23 cellular contexts compared by ENCODE assay signal in the genomic region with DNA sequence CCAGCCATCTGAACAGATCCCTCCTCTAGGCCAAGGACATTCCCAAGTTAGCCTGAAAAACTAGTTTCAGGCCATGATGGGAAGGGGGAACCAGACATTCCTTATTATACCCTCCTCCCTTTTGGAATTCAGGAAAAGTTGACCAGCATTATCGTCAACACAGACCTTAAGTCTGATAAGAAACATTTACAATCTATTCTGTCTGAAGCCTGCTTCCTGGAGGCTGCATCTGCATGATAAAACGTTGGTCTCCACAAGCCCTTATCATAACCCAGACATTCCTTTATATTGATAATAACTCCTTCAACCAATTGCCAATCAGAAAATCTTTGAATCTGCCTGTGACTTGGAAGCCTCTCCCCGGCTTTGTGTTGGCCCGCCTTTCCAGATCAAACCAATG. TPM values are rescaled to one million over a fixed set of nuclear protein-coding genes. Genes with fewer than 3 reads are reported as not detected.
"Had no signal": no experiment of that assay in that cellular context is flagged by ENCODE, and none has a peak within 500 bp of the region (broad histone marks: within the 10 kb centered on the region; RNA-seq: fewer than 3 reads in every experiment).

No MANE protein-coding gene starts in this region.

- H3K27ac Mint-ChIP-seq: mesothelial cell of epicardium, natural killer cell had no signal

- DNase-seq: dorsolateral prefrontal cortex; effector CD8-positive, alpha-beta T cell; heart right ventricle; islet precursor cell; mammary epithelial cell; natural killer cell; sigmoid colon; stimulated activated CD4-positive, alpha-beta T cell treated with anti-CD3 and anti-CD28 coated beads, Interleukin-2, amount 100 ng/mL, for 24 hours; stimulated activated naive CD4-positive, alpha-beta T cell; stomach; substantia nigra; transverse colon had no signal

- H3K9me3 ChIP-seq: sigmoid colon, stomach, thoracic aorta, transverse colon had no signal

- H3K36me3 ChIP-seq: heart right ventricle, right atrium auricular region, sigmoid colon, stomach, thoracic aorta, transverse colon had no signal

- FAIRE-seq: frontal cortex had no signal

- H3K4me3 Mint-ChIP-seq: mesothelial cell of epicardium, natural killer cell, neural crest cell had no signal

- H3K27ac ChIP-seq: coronary artery, dorsolateral prefrontal cortex, heart right ventricle, right atrium auricular region, sigmoid colon, skin epidermis, stomach, thoracic aorta, transverse colon had no signal

- H3K4me3 ChIP-seq: coronary artery, dorsolateral prefrontal cortex, heart right ventricle, right atrium auricular region, sigmoid colon, skin epidermis, stomach, thoracic aorta, transverse colon had no signal

- H3K4me1 Mint-ChIP-seq: neural crest cell had no signal

- H3K27me3 ChIP-seq: right atrium auricular region, sigmoid colon, stomach, transverse colon had no signal

- H3K4me1 ChIP-seq: heart right ventricle, right atrium auricular region, sigmoid colon, stomach, transverse colon had no signal

- H3K9me3 Mint-ChIP-seq: natural killer cell had no signal

- ATAC-seq: esophagus mucosa, heart right ventricle, left lobe of liver, natural killer cell had no signal

- H3K36me3 Mint-ChIP-seq: mesothelial cell of epicardium, natural killer cell had no signal

RNA-seq across cellular contexts. Expression of gene EFHC2, which starts 44.3 kb away (rescaled TPM):
- total RNA-seq: glomerular endothelial cell, osteocyte had no signal
